Comparison of ENCODE assay signal across 7 cellular contexts in the genomic region with DNA sequence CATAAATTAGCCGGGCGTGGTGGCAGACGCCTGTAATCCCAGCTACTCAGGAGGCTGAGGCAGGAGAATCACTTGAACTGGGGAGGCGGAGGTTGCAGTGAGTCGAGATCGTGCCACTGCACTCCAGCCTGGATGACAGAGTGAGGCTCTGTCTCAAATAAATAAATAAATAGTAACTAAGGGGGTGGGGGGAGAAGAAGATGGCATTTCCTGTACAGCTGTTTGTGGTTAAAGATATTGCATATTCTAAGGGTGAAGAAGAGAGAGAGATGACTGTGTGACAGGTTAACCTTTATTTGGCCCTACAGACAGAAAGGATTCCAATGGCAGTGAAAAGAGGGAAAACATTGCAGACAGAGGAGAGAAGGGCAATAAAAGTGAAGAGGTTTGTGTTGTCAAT. TPM values are rescaled to one million over a fixed set of nuclear protein-coding genes. Genes with fewer than 3 reads are reported as not detected.
DNase-seq lines count a peak whose midpoint lies in the region; ATAC-seq and TF ChIP-seq lines count a peak whose summit lies in the region.
"Not testable (repeated sequence)": the region's sequence is repeated elsewhere in the genome, so short reads cannot be mapped to it uniquely, and the experiment has no call there.

No MANE protein-coding gene starts in this region.

- TF ChIP-seq CTCF in fibroblast of villous mesenchyme (IDR thresholded peaks at IDR 0.05; ENCODE audit: insufficient read depth, low read depth, low read length) = not testable (repeated sequence)

- peak; percentile 54 for ATAC-seq in GM19438 (IDR thresholded peaks at IDR 0.05; ENCODE audit: low read depth, unreplicated experiment)
- peak; percentile 67 for ATAC-seq in HG02571 (IDR thresholded peaks at IDR 0.05; ENCODE audit: unreplicated experiment)
- peak; percentile 74 for ATAC-seq in HG03159 (IDR thresholded peaks at IDR 0.05; ENCODE audit: unreplicated experiment)

- not testable (repeated sequence) for H3K27me3 ChIP-seq in MG63

- H3K4me3 ChIP-seq in MG63; fibroblast of villous mesenchyme (ENCODE audit: low read depth, low read length): not testable (repeated sequence)

- H3K9me3 ChIP-seq in MG63 = not testable (repeated sequence)

- not testable (repeated sequence) for H3K36me3 ChIP-seq in MG63

- DNase-seq in GM04504 (ENCODE audit: low read depth) (peak; percentile 31), MG63 (peak; percentile 3), SW480 (ENCODE audit: low spot score) (peak; percentile 5), fibroblast of villous mesenchyme (ENCODE audit: low read depth) (peak; percentile 56)

RNA-seq across cellular contexts. Expression of a gene that starts 9.5 kb away (rescaled TPM):
- total RNA-seq in MG63 (2014; rRNA removed; shearing (Covaris generic); ENCODE audit: low replicate concordance) = not detected in 2 replicates
- total RNA-seq in fibroblast of villous mesenchyme = not detected in 2 replicates

Comparison
In these comparisons a context has a peak if more than half of its experiments do, and no peak if none do; other contexts are left out.
1. DNase-seq: peak in every context shown above with its lines; median percentile 56 in fibroblast of villous mesenchyme; 31 in GM04504; 5 in SW480; 3 in MG63.